In the genomic region with DNA sequence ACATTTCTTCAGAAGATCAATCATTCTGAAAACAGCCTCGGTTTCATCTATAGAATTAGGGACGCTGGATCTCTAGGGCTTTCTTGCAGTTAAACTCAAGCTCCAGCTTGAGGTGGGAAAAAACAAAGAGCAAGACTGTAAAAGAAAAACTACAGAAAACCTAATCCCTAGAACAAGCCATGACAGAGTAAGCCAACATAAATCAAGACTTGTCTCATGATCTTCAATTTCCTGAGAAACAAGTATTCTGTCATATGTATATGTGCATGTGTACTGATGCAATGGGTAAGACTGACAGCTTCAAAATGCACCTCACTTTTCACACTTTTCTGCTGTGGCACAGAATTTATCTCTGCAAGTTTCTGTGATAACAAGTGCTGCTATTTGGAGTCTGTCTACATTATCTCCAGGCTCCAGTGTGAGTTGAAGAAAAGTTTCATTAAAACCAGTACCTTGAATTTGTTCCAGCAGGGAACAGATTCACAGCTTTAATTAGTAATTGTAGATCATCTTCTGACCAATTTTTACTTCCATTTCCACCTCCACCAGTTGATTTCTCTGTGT, we compare ENCODE assay signal across 16 cellular contexts. TPM values are rescaled to one million over a fixed set of nuclear protein-coding genes. Genes with fewer than 3 reads are reported as not detected.
DNase-seq lines count a peak whose midpoint lies in the region; ATAC-seq lines count a peak whose summit lies in the region.
"Had no signal": no experiment of that assay in that cellular context is flagged by ENCODE, and none has a peak within 500 bp of the region (broad histone marks: within the 10 kb centered on the region; RNA-seq: fewer than 3 reads in every experiment).

No MANE protein-coding gene starts in this region.

- H3K27me3 Mint-ChIP-seq in activated CD4-positive, alpha-beta T cell treated with anti-CD3 and anti-CD28 coated beads for 36 hours, result no peaks in the 10 kb centered on the region
- no peaks in the 10 kb centered on the region for H3K27me3 Mint-ChIP-seq in stimulated activated naive CD8-positive, alpha-beta T cell treated with anti-CD3 and anti-CD28 coated beads, Interleukin-15, Interleukin-2, amounts not matched to agents 100 ng/mL and 50 ng/mL, for 24 hours
- no peaks in the 10 kb centered on the region for H3K27me3 Mint-ChIP-seq in activated naive CD8-positive, alpha-beta T cell treated with anti-CD3 and anti-CD28 coated beads, Interleukin-2, amount 10 ng/mL, durations not matched to agents 7 days and 5 days
- H3K27me3 Mint-ChIP-seq in stimulated activated naive CD8-positive, alpha-beta T cell treated with anti-CD3 and anti-CD28 coated beads, Interleukin-15, amount 100 ng/mL, for 72 hours, result no peaks in the 10 kb centered on the region

- intact Hi-C loops in activated CD4-positive, alpha-beta T cell treated with anti-CD3 and anti-CD28 coated beads for 36 hours (cut with DNase I, micrococcal nuclease), result no loop called here

- ATAC-seq in activated CD4-positive, alpha-beta T cell treated with anti-CD3 and anti-CD28 coated beads for 36 hours, result no peak
- no peak for ATAC-seq in stimulated activated naive CD8-positive, alpha-beta T cell treated with anti-CD3 and anti-CD28 coated beads, Interleukin-15, Interleukin-2, amounts not matched to agents 100 U/mL and 50 U/mL, for 24 hours
- ATAC-seq in activated naive CD8-positive, alpha-beta T cell treated with anti-CD3 and anti-CD28 coated beads, Interleukin-2, amount 10 ng/mL, durations not matched to agents 7 days and 5 days (ENCODE audit: low read depth), result no peak
- ATAC-seq in stimulated activated naive CD8-positive, alpha-beta T cell treated with anti-CD3 and anti-CD28 coated beads, Interleukin-15, amount 100 ng/mL, for 72 hours, result no peak

- CTCF ChIA-PET in activated CD4-positive, alpha-beta T cell treated with anti-CD3 and anti-CD28 coated beads for 36 hours (lab: Charles Lee), result interaction anchor here (1.0 kb wide), 1 partner anchor 9 kb away, joined by 4 read pairs; no protein-coding TSS in a partner anchor

- no peaks in the 10 kb centered on the region for H3K9me3 Mint-ChIP-seq in activated CD4-positive, alpha-beta T cell treated with anti-CD3 and anti-CD28 coated beads for 36 hours (ENCODE audit: low read depth)
- no peaks in the 10 kb centered on the region for H3K9me3 Mint-ChIP-seq in stimulated activated naive CD8-positive, alpha-beta T cell treated with anti-CD3 and anti-CD28 coated beads, Interleukin-15, Interleukin-2, amounts not matched to agents 100 ng/mL and 50 ng/mL, for 24 hours
- H3K9me3 Mint-ChIP-seq in activated naive CD8-positive, alpha-beta T cell treated with anti-CD3 and anti-CD28 coated beads, Interleukin-2, amount 10 ng/mL, durations not matched to agents 7 days and 5 days, result no peaks in the 10 kb centered on the region
- no peaks in the 10 kb centered on the region for H3K9me3 Mint-ChIP-seq in stimulated activated naive CD8-positive, alpha-beta T cell treated with anti-CD3 and anti-CD28 coated beads, Interleukin-15, amount 100 ng/mL, for 72 hours
- H3K9me3 Mint-ChIP-seq: H9 had no signal

- no peak overlapping the region for H3K4me3 Mint-ChIP-seq in activated CD4-positive, alpha-beta T cell treated with anti-CD3 and anti-CD28 coated beads for 36 hours
- H3K4me3 Mint-ChIP-seq in stimulated activated naive CD8-positive, alpha-beta T cell treated with anti-CD3 and anti-CD28 coated beads, Interleukin-15, Interleukin-2, amounts not matched to agents 100 ng/mL and 50 ng/mL, for 24 hours, result no peak overlapping the region
- H3K4me3 Mint-ChIP-seq in activated naive CD8-positive, alpha-beta T cell treated with anti-CD3 and anti-CD28 coated beads, Interleukin-2, amount 10 ng/mL, durations not matched to agents 7 days and 5 days, result no peak overlapping the region
- no peak overlapping the region for H3K4me3 Mint-ChIP-seq in stimulated activated naive CD8-positive, alpha-beta T cell treated with anti-CD3 and anti-CD28 coated beads, Interleukin-15, amount 100 ng/mL, for 72 hours
- H3K4me3 Mint-ChIP-seq: H9 had no signal

- H3K4me1 Mint-ChIP-seq in activated CD4-positive, alpha-beta T cell treated with anti-CD3 and anti-CD28 coated beads for 36 hours, result peaks cover 7% of the 10 kb centered on the region
- peaks cover 6% of the 10 kb centered on the region for H3K4me1 Mint-ChIP-seq in stimulated activated naive CD8-positive, alpha-beta T cell treated with anti-CD3 and anti-CD28 coated beads, Interleukin-15, Interleukin-2, amounts not matched to agents 100 ng/mL and 50 ng/mL, for 24 hours (ENCODE audit: low read depth)
- H3K4me1 Mint-ChIP-seq in activated naive CD8-positive, alpha-beta T cell treated with anti-CD3 and anti-CD28 coated beads, Interleukin-2, amount 10 ng/mL, durations not matched to agents 7 days and 5 days, result peaks cover 5% of the 10 kb centered on the region
- H3K4me1 Mint-ChIP-seq in stimulated activated naive CD8-positive, alpha-beta T cell treated with anti-CD3 and anti-CD28 coated beads, Interleukin-15, amount 100 ng/mL, for 72 hours, result no peaks in the 10 kb centered on the region
- H3K4me1 Mint-ChIP-seq: H9 had no signal

- peaks cover 61% of the 10 kb centered on the region for H3K36me3 Mint-ChIP-seq in activated CD4-positive, alpha-beta T cell treated with anti-CD3 and anti-CD28 coated beads for 36 hours (ENCODE audit: low read depth)
- H3K36me3 Mint-ChIP-seq in stimulated activated naive CD8-positive, alpha-beta T cell treated with anti-CD3 and anti-CD28 coated beads, Interleukin-15, Interleukin-2, amounts not matched to agents 100 ng/mL and 50 ng/mL, for 24 hours (ENCODE audit: low read depth), result peaks cover 82% of the 10 kb centered on the region
- peaks cover 38% of the 10 kb centered on the region for H3K36me3 Mint-ChIP-seq in activated naive CD8-positive, alpha-beta T cell treated with anti-CD3 and anti-CD28 coated beads, Interleukin-2, amount 10 ng/mL, durations not matched to agents 7 days and 5 days

- H3K27ac Mint-ChIP-seq in activated CD4-positive, alpha-beta T cell treated with anti-CD3 and anti-CD28 coated beads for 36 hours, result peak overlapping the region; percentile 71
- peak overlapping the region; percentile 79 for H3K27ac Mint-ChIP-seq in stimulated activated naive CD8-positive, alpha-beta T cell treated with anti-CD3 and anti-CD28 coated beads, Interleukin-15, Interleukin-2, amounts not matched to agents 100 ng/mL and 50 ng/mL, for 24 hours
- H3K27ac Mint-ChIP-seq in activated naive CD8-positive, alpha-beta T cell treated with anti-CD3 and anti-CD28 coated beads, Interleukin-2, amount 10 ng/mL, durations not matched to agents 7 days and 5 days, result peak overlapping the region; percentile 35
- H3K27ac Mint-ChIP-seq in stimulated activated naive CD8-positive, alpha-beta T cell treated with anti-CD3 and anti-CD28 coated beads, Interleukin-15, amount 100 ng/mL, for 72 hours, result peak overlapping the region; percentile 6 to 34
- H3K27ac Mint-ChIP-seq: H9 had no signal

- DNase-seq in activated CD4-positive, alpha-beta T cell treated with anti-CD3 and anti-CD28 coated beads for 36 hours, result no peak
- DNase-seq in activated CD4-positive, alpha-beta T cell treated with anti-CD3 and anti-CD28 coated beads for 1 hour, result no peak
- DNase-seq in stimulated activated naive CD8-positive, alpha-beta T cell treated with anti-CD3 and anti-CD28 coated beads, Interleukin-15, Interleukin-2, amounts not matched to agents 100 U/mL and 50 U/mL, for 24 hours, result no peak
- no peak for DNase-seq in activated naive CD8-positive, alpha-beta T cell treated with anti-CD3 and anti-CD28 coated beads, Interleukin-2, amount 10 ng/mL, durations not matched to agents 7 days and 5 days
- DNase-seq in stimulated activated naive CD8-positive, alpha-beta T cell treated with anti-CD3 and anti-CD28 coated beads, Interleukin-15, amount 100 ng/mL, for 72 hours, result no peak
- DNase-seq in NCI-H2107 (lab: John Stamatoyannopoulos, UW) (no peak), DMS79 (lab: John Stamatoyannopoulos, UW) (no peak)
- DNase-seq: COR-L47, H9, MG63, NCI-H187 treated with DMSO at 0.1 percent for 48 hours, NCI-H2171, NCI-H446 treated with DMSO at 0.1 percent for 48 hours, NCI-H748 treated with DMSO at 0.1 percent for 48 hours, PC-9 had no signal

- POLR2A ChIA-PET in activated CD4-positive, alpha-beta T cell treated with anti-CD3 and anti-CD28 coated beads for 36 hours (lab: Charles Lee), result interaction anchor here (0.8 kb wide), 1 partner anchor 9 kb away, joined by 3 read pairs; no protein-coding TSS in a partner anchor
- POLR2A ChIA-PET in activated naive CD8-positive, alpha-beta T cell treated with anti-CD3 and anti-CD28 coated beads, Interleukin-2, amount 10 ng/mL, durations not matched to agents 7 days and 5 days (lab: Charles Lee), result no interaction called here

RNA-seq across cellular contexts. Expression of a gene that starts 19.2 kb away (rescaled TPM):
- total RNA-seq in activated CD4-positive, alpha-beta T cell treated with anti-CD3 and anti-CD28 coated beads for 36 hours, result 10 to 100 TPM; 70.7 to 86.9 TPM
- total RNA-seq in activated naive CD8-positive, alpha-beta T cell treated with anti-CD3 and anti-CD28 coated beads, Interleukin-2, amount 10 ng/mL, durations not matched to agents 7 days and 5 days, result 10 to 100 TPM; 57.0 to 62.2 TPM

RNA-seq across cellular contexts. Expression of a gene that starts 28.1 kb away (rescaled TPM):
- total RNA-seq in activated CD4-positive, alpha-beta T cell treated with anti-CD3 and anti-CD28 coated beads for 36 hours, result 10 to 100 TPM; 50.0 to 56.2 TPM
- total RNA-seq in activated naive CD8-positive, alpha-beta T cell treated with anti-CD3 and anti-CD28 coated beads, Interleukin-2, amount 10 ng/mL, durations not matched to agents 7 days and 5 days, result 10 to 100 TPM; 26.4 to 27.7 TPM

RNA-seq across cellular contexts. Expression of a gene that starts 31.0 kb away (rescaled TPM):
- 100 to 1,000 TPM; 145 to 161 TPM for total RNA-seq in activated CD4-positive, alpha-beta T cell treated with anti-CD3 and anti-CD28 coated beads for 36 hours
- 100 to 1,000 TPM in 1 of 2 experiments, 10 to 100 TPM in 1; 99.7 to 102 TPM for total RNA-seq in activated naive CD8-positive, alpha-beta T cell treated with anti-CD3 and anti-CD28 coated beads, Interleukin-2, amount 10 ng/mL, durations not matched to agents 7 days and 5 days

Comparison
In these comparisons a context has a peak if more than half of its experiments do, and no peak if none do; other contexts are left out.
1. H3K27ac Mint-ChIP-seq: peak in every context shown above with its lines; median percentile 79 in stimulated activated naive CD8-positive, alpha-beta T cell treated with anti-CD3 and anti-CD28 coated beads, Interleukin-15, Interleukin-2, amounts not matched to agents 100 ng/mL and 50 ng/mL, for 24 hours; 71 in activated CD4-positive, alpha-beta T cell treated with anti-CD3 and anti-CD28 coated beads for 36 hours; 35 in activated naive CD8-positive, alpha-beta T cell treated with anti-CD3 and anti-CD28 coated beads, Interleukin-2, amount 10 ng/mL, durations not matched to agents 7 days and 5 days; 20 in stimulated activated naive CD8-positive, alpha-beta T cell treated with anti-CD3 and anti-CD28 coated beads, Interleukin-15, amount 100 ng/mL, for 72 hours.